ENCODE assay signal across 1 cellular context in genomic region chr19:1901940-1902404, GRCh38.
TF ChIP-seq lines count a peak whose summit lies in the region.

No MANE protein-coding gene starts in this region.

TF ChIP-seq in HepG2, 621 proteins besides CTCF, POLR2A, EP300 and RAD21 (continued from another document and continues in another):
- TF ChIP-seq TBX2 (CRISPR knock-in tag; IDR thresholded peaks at IDR 0.05; ENCODE audit: borderline replicate concordance) (peak; percentile 59), CSRNP2 (CRISPR knock-in tag; conservative IDR thresholded peaks at IDR 0.05; ENCODE audit: low read depth) (no peak), MED1 (CRISPR knock-in tag; IDR thresholded peaks at IDR 0.05) (0 out of 2 replicates have a peak, but pooled peaks have one; percentile 32), ZNF180 (CRISPR knock-in tag; IDR thresholded peaks at IDR 0.05; ENCODE audit: borderline replicate concordance, low read depth) (no peak), ZNF746 (CRISPR knock-in tag; IDR thresholded peaks at IDR 0.05) (no peak), ZNF251 (CRISPR knock-in tag; IDR thresholded peaks at IDR 0.05) (no peak), NCOA5 (CRISPR knock-in tag; IDR thresholded peaks at IDR 0.05) (no peak), ZBTB25 (CRISPR knock-in tag; IDR thresholded peaks at IDR 0.05) (peak; percentile 15; the same call in 1 of the 2 replicates), CEBPB (IDR thresholded peaks at IDR 0.05; ENCODE audit: borderline replicate concordance, low read depth, low read length) (peak; percentile 80), SRY (CRISPR knock-in tag; IDR thresholded peaks at IDR 0.05) (no peak), ZNF234 (CRISPR knock-in tag; conservative IDR thresholded peaks at IDR 0.05) (no peak), YY1 (IDR thresholded peaks at IDR 0.05; ENCODE audit: insufficient read depth, insufficient replicate concordance, low read depth, low read length) (peak; percentile 36), FOXC1 (CRISPR knock-in tag; IDR thresholded peaks at IDR 0.05; ENCODE audit: borderline replicate concordance) (no peak), ZBED4 (CRISPR knock-in tag; IDR thresholded peaks at IDR 0.05; ENCODE audit: borderline replicate concordance) (no peak), ZNF616 (CRISPR knock-in tag; IDR thresholded peaks at IDR 0.05; ENCODE audit: low read depth) (no peak), PITX1 (CRISPR knock-in tag; IDR thresholded peaks at IDR 0.05) (no peak), SP1 (IDR thresholded peaks at IDR 0.05) (no peak), SP1 (CRISPR knock-in tag; IDR thresholded peaks at IDR 0.05) (no peak), ZNF503 (CRISPR knock-in tag; IDR thresholded peaks at IDR 0.05) (no peak), U2AF1 (optimal IDR thresholded peaks at IDR 0.05; ENCODE audit: low read depth, low read length) (no peak), ZNF282 (IDR thresholded peaks at IDR 0.05; ENCODE audit: partially characterized antibody) (no peak), ZNF160 (CRISPR knock-in tag; IDR thresholded peaks at IDR 0.05) (no peak), KLF12 (CRISPR knock-in tag; IDR thresholded peaks at IDR 0.05; ENCODE audit: borderline replicate concordance) (no peak), NFAT5 (CRISPR knock-in tag; IDR thresholded peaks at IDR 0.05) (0 out of 2 replicates have a peak, but pooled peaks have one; percentile 25), YEATS4 (CRISPR knock-in tag; IDR thresholded peaks at IDR 0.05; ENCODE audit: borderline replicate concordance) (no peak), HHEX (CRISPR knock-in tag; IDR thresholded peaks at IDR 0.05) (no peak), ZNF670 (CRISPR knock-in tag; IDR thresholded peaks at IDR 0.05; ENCODE audit: borderline replicate concordance) (no peak), ZNF614 (CRISPR knock-in tag; IDR thresholded peaks at IDR 0.05; ENCODE audit: borderline replicate concordance) (no peak), KAT7 (CRISPR knock-in tag; IDR thresholded peaks at IDR 0.05; ENCODE audit: borderline replicate concordance) (no peak; the same call in 1 of the 2 replicates), MXI1 (IDR thresholded peaks at IDR 0.05; ENCODE audit: borderline replicate concordance, low read depth, low read length) (no peak), ARNTL (CRISPR knock-in tag; IDR thresholded peaks at IDR 0.05) (no peak), ZFY (CRISPR knock-in tag; IDR thresholded peaks at IDR 0.05) (no peak)
- TF ChIP-seq, protein P1, sequence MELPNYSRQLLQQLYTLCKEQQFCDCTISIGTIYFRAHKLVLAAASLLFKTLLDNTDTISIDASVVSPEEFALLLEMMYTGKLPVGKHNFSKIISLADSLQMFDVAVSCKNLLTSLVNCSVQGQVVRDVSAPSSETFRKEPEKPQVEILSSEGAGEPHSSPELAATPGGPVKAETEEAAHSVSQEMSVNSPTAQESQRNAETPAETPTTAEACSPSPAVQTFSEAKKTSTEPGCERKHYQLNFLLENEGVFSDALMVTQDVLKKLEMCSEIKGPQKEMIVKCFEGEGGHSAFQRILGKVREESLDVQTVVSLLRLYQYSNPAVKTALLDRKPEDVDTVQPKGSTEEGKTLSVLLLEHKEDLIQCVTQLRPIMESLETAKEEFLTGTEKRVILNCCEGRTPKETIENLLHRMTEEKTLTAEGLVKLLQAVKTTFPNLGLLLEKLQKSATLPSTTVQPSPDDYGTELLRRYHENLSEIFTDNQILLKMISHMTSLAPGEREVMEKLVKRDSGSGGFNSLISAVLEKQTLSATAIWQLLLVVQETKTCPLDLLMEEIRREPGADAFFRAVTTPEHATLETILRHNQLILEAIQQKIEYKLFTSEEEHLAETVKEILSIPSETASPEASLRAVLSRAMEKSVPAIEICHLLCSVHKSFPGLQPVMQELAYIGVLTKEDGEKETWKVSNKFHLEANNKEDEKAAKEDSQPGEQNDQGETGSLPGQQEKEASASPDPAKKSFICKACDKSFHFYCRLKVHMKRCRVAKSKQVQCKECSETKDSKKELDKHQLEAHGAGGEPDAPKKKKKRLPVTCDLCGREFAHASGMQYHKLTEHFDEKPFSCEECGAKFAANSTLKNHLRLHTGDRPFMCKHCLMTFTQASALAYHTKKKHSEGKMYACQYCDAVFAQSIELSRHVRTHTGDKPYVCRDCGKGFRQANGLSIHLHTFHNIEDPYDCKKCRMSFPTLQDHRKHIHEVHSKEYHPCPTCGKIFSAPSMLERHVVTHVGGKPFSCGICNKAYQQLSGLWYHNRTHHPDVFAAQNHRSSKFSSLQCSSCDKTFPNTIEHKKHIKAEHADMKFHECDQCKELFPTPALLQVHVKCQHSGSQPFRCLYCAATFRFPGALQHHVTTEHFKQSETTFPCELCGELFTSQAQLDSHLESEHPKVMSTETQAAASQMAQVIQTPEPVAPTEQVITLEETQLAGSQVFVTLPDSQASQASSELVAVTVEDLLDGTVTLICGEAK (IDR thresholded peaks at IDR 0.05): no peak
- TF ChIP-seq, protein P1 (CRISPR knock-in tag; IDR thresholded peaks at IDR 0.05): no peak
